ENCODE assay signal across 8 cellular contexts in the genomic region with DNA sequence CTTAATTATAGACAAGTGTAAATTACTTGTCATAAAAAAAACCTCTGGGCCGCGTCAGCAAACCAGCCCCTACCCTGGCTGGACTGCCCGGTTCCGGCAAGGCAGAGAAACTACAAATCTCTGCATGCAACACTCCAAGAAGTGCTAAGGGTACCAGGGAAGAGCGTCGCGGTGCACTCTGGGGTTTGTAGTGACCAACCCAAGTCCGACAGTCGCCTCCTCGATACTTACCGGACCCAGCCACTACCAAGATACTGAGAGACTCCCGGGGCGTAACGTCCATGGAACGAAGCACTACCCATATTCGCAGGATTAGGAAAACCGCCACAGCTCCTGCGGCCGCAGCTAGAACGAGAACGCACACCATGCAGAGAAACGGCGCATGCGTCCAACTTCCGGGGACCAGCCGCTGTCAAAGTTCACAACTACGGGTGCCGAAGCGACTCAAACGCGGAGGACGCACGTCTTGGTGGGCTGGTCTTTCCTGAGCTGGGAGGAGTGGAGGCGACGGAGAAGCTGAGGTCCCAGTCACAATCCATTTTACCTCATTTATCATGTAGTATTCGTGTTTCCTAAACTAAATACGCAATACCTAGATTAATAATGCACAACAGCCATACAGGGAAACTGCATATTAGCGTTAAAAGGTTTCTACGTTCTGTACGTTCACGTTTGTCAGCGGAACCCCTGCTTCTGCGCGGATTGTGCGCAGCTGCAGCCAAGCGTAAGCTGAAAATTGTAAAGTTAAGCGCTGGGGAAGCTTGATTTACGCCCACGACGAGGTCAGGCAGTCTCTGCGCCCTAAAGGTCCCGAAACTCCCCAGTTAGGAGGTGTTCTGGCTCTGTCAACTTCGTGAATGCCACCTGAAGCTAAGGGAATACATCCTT. TPM values are rescaled to one million over a fixed set of nuclear protein-coding genes. Genes with fewer than 3 reads are reported as not detected.
A peak's percentile ranks its signal among the peaks of the same experiment; 100 is the strongest.
DNase-seq lines count a peak whose midpoint lies in the region; ATAC-seq and TF ChIP-seq lines count a peak whose summit lies in the region.

A gene with protein sequence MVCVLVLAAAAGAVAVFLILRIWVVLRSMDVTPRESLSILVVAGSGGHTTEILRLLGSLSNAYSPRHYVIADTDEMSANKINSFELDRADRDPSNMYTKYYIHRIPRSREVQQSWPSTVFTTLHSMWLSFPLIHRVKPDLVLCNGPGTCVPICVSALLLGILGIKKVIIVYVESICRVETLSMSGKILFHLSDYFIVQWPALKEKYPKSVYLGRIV (minus strand): TSS at position 420 of the 888 bp plus-strand sequence. CDS start 53 bp downstream, at position 367.

- H3K9me3 ChIP-seq in liver (ENCODE audit: control insufficient read depth in 4 of 4, low read length in 3 of 4), result no peaks in the 10 kb centered on the region

- intact Hi-C loops in dorsolateral prefrontal cortex (cut with DNase I), result loop anchor here (2.0 to 5.0 kb wide), 4 partner anchors 44 to 162 kb away; a partner anchor contains a TSS

- ATAC-seq in GM19438 (IDR thresholded peaks at IDR 0.05; ENCODE audit: low read depth, unreplicated experiment) (peak; percentile 99), HG03571 (IDR thresholded peaks at IDR 0.05; ENCODE audit: unreplicated experiment) (peak; percentile 98)

- H3K36me3 ChIP-seq in liver (ENCODE audit: control insufficient read depth in 4 of 4, insufficient read depth in 3 of 4, low read depth in 1 of 4, low read length in 3 of 4), result no peaks in the 10 kb centered on the region

- H3K27me3 ChIP-seq in dorsolateral prefrontal cortex (no peaks in the 10 kb centered on the region), liver (ENCODE audit: control insufficient read depth in 4 of 4, insufficient read depth in 4 of 4, low read length in 3 of 4) (no peaks in the 10 kb centered on the region)

- TF ChIP-seq CTCF in dorsolateral prefrontal cortex (IDR thresholded peaks at IDR 0.05 in 54 of 56, conservative IDR thresholded peaks at IDR 0.05 in 2 of 56; ENCODE audit: low read depth in 1 of 56, partially characterized antibody in 56 of 56) (peak in 31 of 56 donors; percentile 2 to 54 (median 19)), liver (IDR thresholded peaks at IDR 0.05; ENCODE audit: low read depth, low read length, missing input control) (no peak)

- peaks cover 5 to 35% (median 28%) of the 10 kb centered on the region in 4 donors for H3K4me1 ChIP-seq in liver (ENCODE audit: control insufficient read depth in 4 of 4, insufficient read depth in 4 of 4, low read length in 3 of 4)

- H3K27ac ChIP-seq in dorsolateral prefrontal cortex (peak within 1 kb of the TSS; percentile 85 to 100 (median 98)), liver (ENCODE audit: low read depth in 1 of 2, low read length in 2 of 2) (peak within 1 kb of the TSS; percentile 89 to 99)

- H3K9ac ChIP-seq in liver (ENCODE audit: low read depth in 1 of 2, low read length in 2 of 2), result peak within 1 kb of the TSS; percentile 93 to 98

- peak; percentile 41 to 51 for TF ChIP-seq RAD21 in liver (IDR thresholded peaks at IDR 0.05)

- DNase-seq in CD1c-positive myeloid dendritic cell (ENCODE audit: extremely low spot score) (peak; percentile 95), NCI-H774 (lab: John Stamatoyannopoulos, UW) (peak; percentile 89), dorsolateral prefrontal cortex (peak; percentile 89 to 94 (median 92))
- peak; percentile 90 to 93 for DNase-seq in activated CD4-positive, alpha-beta T cell treated with anti-CD3 and anti-CD28 coated beads, Interleukin-2, amount 50 U/mL, for 48 hours
- peak; percentile 92 for DNase-seq in stimulated activated CD4-positive, alpha-beta T cell treated with anti-CD3 and anti-CD28 coated beads, Interleukin-4, amount 100 ng/mL, for 1 hour

- under 1% methylated on average over 53 of the region's 53 CpGs for WGBS in liver

- peak within 1 kb of the TSS; percentile 47 to 92 (median 77) for H3K4me3 ChIP-seq in dorsolateral prefrontal cortex
- peak within 1 kb of the TSS; percentile 58 to 100 (median 81) for H3K4me3 ChIP-seq in liver (ENCODE audit: low read depth in 1 of 3, low read length in 3 of 3)

TF ChIP-seq in liver, 16 proteins besides CTCF, POLR2A, EP300 and RAD21:
- TF ChIP-seq FOXA2 (IDR thresholded peaks at IDR 0.05) (no peak), NR2F2 (IDR thresholded peaks at IDR 0.05) (peak; percentile 92), TAF1 (conservative IDR thresholded peaks at IDR 0.05) (peak; percentile 96), RXRA (IDR thresholded peaks at IDR 0.05) (peak; percentile 54 to 77), JUND (IDR thresholded peaks at IDR 0.05) (peak; percentile 16 to 80), HNF4G (IDR thresholded peaks at IDR 0.05) (peak; percentile 48), SP1 (IDR thresholded peaks at IDR 0.05) (peak; percentile 79), EGR1 (IDR thresholded peaks at IDR 0.05; ENCODE audit: low read depth in 2 of 2) (peak; percentile 35 to 49), FOXA1 (IDR thresholded peaks at IDR 0.05) (peak; percentile 30), YY1 (IDR thresholded peaks at IDR 0.05) (peak; percentile 93), GABPA (IDR thresholded peaks at IDR 0.05 in 1 of 2, conservative IDR thresholded peaks at IDR 0.05 in 1 of 2) (peak; percentile 22 to 83), HNF4A (conservative IDR thresholded peaks at IDR 0.05) (peak; percentile 70 to 76)
- TF ChIP-seq, protein P1, sequence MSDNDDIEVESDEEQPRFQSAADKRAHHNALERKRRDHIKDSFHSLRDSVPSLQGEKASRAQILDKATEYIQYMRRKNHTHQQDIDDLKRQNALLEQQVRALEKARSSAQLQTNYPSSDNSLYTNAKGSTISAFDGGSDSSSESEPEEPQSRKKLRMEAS (IDR thresholded peaks at IDR 0.05), result peak; percentile 88
- TF ChIP-seq, protein P2, sequence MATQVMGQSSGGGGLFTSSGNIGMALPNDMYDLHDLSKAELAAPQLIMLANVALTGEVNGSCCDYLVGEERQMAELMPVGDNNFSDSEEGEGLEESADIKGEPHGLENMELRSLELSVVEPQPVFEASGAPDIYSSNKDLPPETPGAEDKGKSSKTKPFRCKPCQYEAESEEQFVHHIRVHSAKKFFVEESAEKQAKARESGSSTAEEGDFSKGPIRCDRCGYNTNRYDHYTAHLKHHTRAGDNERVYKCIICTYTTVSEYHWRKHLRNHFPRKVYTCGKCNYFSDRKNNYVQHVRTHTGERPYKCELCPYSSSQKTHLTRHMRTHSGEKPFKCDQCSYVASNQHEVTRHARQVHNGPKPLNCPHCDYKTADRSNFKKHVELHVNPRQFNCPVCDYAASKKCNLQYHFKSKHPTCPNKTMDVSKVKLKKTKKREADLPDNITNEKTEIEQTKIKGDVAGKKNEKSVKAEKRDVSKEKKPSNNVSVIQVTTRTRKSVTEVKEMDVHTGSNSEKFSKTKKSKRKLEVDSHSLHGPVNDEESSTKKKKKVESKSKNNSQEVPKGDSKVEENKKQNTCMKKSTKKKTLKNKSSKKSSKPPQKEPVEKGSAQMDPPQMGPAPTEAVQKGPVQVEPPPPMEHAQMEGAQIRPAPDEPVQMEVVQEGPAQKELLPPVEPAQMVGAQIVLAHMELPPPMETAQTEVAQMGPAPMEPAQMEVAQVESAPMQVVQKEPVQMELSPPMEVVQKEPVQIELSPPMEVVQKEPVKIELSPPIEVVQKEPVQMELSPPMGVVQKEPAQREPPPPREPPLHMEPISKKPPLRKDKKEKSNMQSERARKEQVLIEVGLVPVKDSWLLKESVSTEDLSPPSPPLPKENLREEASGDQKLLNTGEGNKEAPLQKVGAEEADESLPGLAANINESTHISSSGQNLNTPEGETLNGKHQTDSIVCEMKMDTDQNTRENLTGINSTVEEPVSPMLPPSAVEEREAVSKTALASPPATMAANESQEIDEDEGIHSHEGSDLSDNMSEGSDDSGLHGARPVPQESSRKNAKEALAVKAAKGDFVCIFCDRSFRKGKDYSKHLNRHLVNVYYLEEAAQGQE (IDR thresholded peaks at IDR 0.05), result peak; percentile 59
- TF ChIP-seq, protein P3, sequence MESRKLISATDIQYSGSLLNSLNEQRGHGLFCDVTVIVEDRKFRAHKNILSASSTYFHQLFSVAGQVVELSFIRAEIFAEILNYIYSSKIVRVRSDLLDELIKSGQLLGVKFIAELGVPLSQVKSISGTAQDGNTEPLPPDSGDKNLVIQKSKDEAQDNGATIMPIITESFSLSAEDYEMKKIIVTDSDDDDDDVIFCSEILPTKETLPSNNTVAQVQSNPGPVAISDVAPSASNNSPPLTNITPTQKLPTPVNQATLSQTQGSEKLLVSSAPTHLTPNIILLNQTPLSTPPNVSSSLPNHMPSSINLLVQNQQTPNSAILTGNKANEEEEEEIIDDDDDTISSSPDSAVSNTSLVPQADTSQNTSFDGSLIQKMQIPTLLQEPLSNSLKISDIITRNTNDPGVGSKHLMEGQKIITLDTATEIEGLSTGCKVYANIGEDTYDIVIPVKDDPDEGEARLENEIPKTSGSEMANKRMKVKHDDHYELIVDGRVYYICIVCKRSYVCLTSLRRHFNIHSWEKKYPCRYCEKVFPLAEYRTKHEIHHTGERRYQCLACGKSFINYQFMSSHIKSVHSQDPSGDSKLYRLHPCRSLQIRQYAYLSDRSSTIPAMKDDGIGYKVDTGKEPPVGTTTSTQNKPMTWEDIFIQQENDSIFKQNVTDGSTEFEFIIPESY (IDR thresholded peaks at IDR 0.05), result peak; percentile 96
- TF ChIP-seq, protein P4, sequence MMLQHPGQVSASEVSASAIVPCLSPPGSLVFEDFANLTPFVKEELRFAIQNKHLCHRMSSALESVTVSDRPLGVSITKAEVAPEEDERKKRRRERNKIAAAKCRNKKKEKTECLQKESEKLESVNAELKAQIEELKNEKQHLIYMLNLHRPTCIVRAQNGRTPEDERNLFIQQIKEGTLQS (IDR thresholded peaks at IDR 0.05), result peak; percentile 15

RNA-seq across cellular contexts. Expression of the gene that starts here (rescaled TPM):
- total RNA-seq in dorsolateral prefrontal cortex (10 to 100 TPM in 30 of 120 experiments, 1 to 10 TPM in 90; 2.4 to 18.5 (median 8.3) TPM), liver (1 to 10 TPM; 1.4 to 2.3 TPM)
- 10 to 100 TPM in 1 of 2 donors, 1 to 10 TPM in 1; 1.0 to 16.6 TPM for polyA plus RNA-seq in liver

Comparison
In these comparisons a context has a peak if more than half of its experiments do, and no peak if none do; other contexts are left out.
1. Peak in every context shown above with its lines: DNase-seq, ATAC-seq, H3K4me3 ChIP-seq and H3K27ac ChIP-seq.